ENCODE assay signal across 24 cellular contexts in genomic region chr14:50057331-50057730, GRCh38. TPM values are rescaled to one million over a fixed set of nuclear protein-coding genes. Genes with fewer than 3 reads are reported as not detected.
DNase-seq lines count a peak whose midpoint lies in the region; ATAC-seq and TF ChIP-seq lines count a peak whose summit lies in the region.
"Had no signal": no experiment of that assay in that cellular context is flagged by ENCODE, and none has a peak within 500 bp of the region (broad histone marks: within the 10 kb centered on the region; RNA-seq: fewer than 3 reads in every experiment).

No MANE protein-coding gene starts in this region.

- no peak overlapping the region for H3K23ac ChIP-seq in mesenchymal stem cell (ENCODE audit: low read length in 2 of 2)

- H3K4me2 ChIP-seq in BLaER1 treated with 17β-estradiol and CSF1 and Interleukin-3, amounts not matched to agents 10 nM and 100 nM: peak overlapping the region in 8 of 11 experiments; percentile 20 to 95 (median 82); a peak in 15 of 22 replicates
- H3K4me2 ChIP-seq in mesenchymal stem cell (ENCODE audit: low read length, poor library complexity, severe bottlenecking): no peak overlapping the region
- H3K4me2 ChIP-seq: SK-N-SH had no signal

- peak overlapping the region in 1 of 2 experiments; percentile 42 for H3K4ac ChIP-seq in mesenchymal stem cell (ENCODE audit: low read depth in 1 of 2, low read length in 2 of 2)

- H3K4me3 Mint-ChIP-seq in Caco-2 (ENCODE audit: unreplicated experiment) (no peak overlapping the region), MCF 10A (ENCODE audit: unreplicated experiment) (no peak overlapping the region)
- H3K4me3 Mint-ChIP-seq in activated T-helper 1 cell treated with anti-CD3 and anti-CD28 coated beads, Interleukin-12 subunit alpha, Interleukin-12 subunit beta, Interleukin-2, Interleukin-4 antibody, amounts not matched to agents 30 ng/mL and 10 ng/mL and 1 ng/mL, durations not matched to agents 14 hours and 24 hours and 36 hours: no peak overlapping the region
- H3K4me3 Mint-ChIP-seq: activated CD8-positive, alpha-beta T cell treated with anti-CD3 and anti-CD28 coated beads for 36 hours; mesothelial cell of epicardium had no signal

- no peaks in the 10 kb centered on the region for H3K36me3 ChIP-seq in BLaER1 treated with 17β-estradiol and CSF1 and Interleukin-3, amounts not matched to agents 10 nM and 100 nM
- H3K36me3 ChIP-seq in Caco-2 (ENCODE audit: control insufficient read depth, insufficient read depth, low read length) (no peaks in the 10 kb centered on the region), mesenchymal stem cell (ENCODE audit: control insufficient read depth in 1 of 2, insufficient read depth in 2 of 2, low read depth in 1 of 2, low read length in 2 of 2) (no peaks in the 10 kb centered on the region)
- H3K36me3 ChIP-seq: heart right ventricle, left lung, pancreas, thoracic aorta had no signal

- H3K9me3 Mint-ChIP-seq in Caco-2 (ENCODE audit: unreplicated experiment): no peaks in the 10 kb centered on the region
- H3K9me3 Mint-ChIP-seq in activated T-helper 1 cell treated with anti-CD3 and anti-CD28 coated beads, Interleukin-12 subunit alpha, Interleukin-12 subunit beta, Interleukin-2, Interleukin-4 antibody, amounts not matched to agents 30 ng/mL and 10 ng/mL and 1 ng/mL, durations not matched to agents 14 hours and 24 hours and 36 hours: no peaks in the 10 kb centered on the region
- no peaks in the 10 kb centered on the region for H3K9me3 Mint-ChIP-seq in MCF 10A (ENCODE audit: unreplicated experiment)
- H3K9me3 Mint-ChIP-seq: activated CD8-positive, alpha-beta T cell treated with anti-CD3 and anti-CD28 coated beads for 36 hours; mesothelial cell of epicardium had no signal

- H4K20me1 ChIP-seq in BLaER1 treated with 17β-estradiol and CSF1 and Interleukin-3, amounts not matched to agents 10 nM and 100 nM: no peaks in the 10 kb centered on the region

- no peak overlapping the region for H2AK5ac ChIP-seq in mesenchymal stem cell (ENCODE audit: low read length, severe bottlenecking)

- no peak overlapping the region; a peak in 2 of 22 replicates for H3K9ac ChIP-seq in BLaER1 treated with 17β-estradiol and CSF1 and Interleukin-3, amounts not matched to agents 10 nM and 100 nM
- H3K9ac ChIP-seq in mesenchymal stem cell (ENCODE audit: low read length): no peak overlapping the region
- H3K9ac ChIP-seq: SK-N-SH had no signal

- no peaks in the 10 kb centered on the region for H3K27me3 Mint-ChIP-seq in Caco-2 (ENCODE audit: insufficient read depth, unreplicated experiment)
- H3K27me3 Mint-ChIP-seq in activated T-helper 1 cell treated with anti-CD3 and anti-CD28 coated beads, Interleukin-12 subunit alpha, Interleukin-12 subunit beta, Interleukin-2, Interleukin-4 antibody, amounts not matched to agents 30 ng/mL and 10 ng/mL and 1 ng/mL, durations not matched to agents 14 hours and 24 hours and 36 hours (ENCODE audit: insufficient read depth): peaks cover 1% of the 10 kb centered on the region
- H3K27me3 Mint-ChIP-seq in MCF 10A (ENCODE audit: insufficient read depth, unreplicated experiment): no peaks in the 10 kb centered on the region
- H3K27me3 Mint-ChIP-seq: activated CD8-positive, alpha-beta T cell treated with anti-CD3 and anti-CD28 coated beads for 36 hours had no signal

- no peak overlapping the region for H2BK12ac ChIP-seq in mesenchymal stem cell (ENCODE audit: low read length in 2 of 2)

- no peaks in the 10 kb centered on the region for H3K27me3 ChIP-seq in BLaER1 treated with 17β-estradiol and CSF1 and Interleukin-3, amounts not matched to agents 10 nM and 100 nM
- H3K27me3 ChIP-seq in Caco-2 (replicated peaks; ENCODE audit: control insufficient read depth, insufficient read depth, low read length) (no peaks in the 10 kb centered on the region), mesenchymal stem cell (ENCODE audit: control insufficient read depth in 1 of 2, insufficient read depth in 1 of 2, low read length in 2 of 2) (no peaks in the 10 kb centered on the region)
- H3K27me3 ChIP-seq: heart right ventricle, left lung, pancreas had no signal

- H3K4me1 ChIP-seq in BLaER1 treated with 17β-estradiol and CSF1 and Interleukin-3, amounts not matched to agents 10 nM and 100 nM: peaks cover 32 to 88% (median 63%) of the 10 kb centered on the region in 10 experiments
- peaks cover 58% of the 10 kb centered on the region for H3K4me1 ChIP-seq in Caco-2
- peaks cover 24% of the 10 kb centered on the region for H3K4me1 ChIP-seq in mesenchymal stem cell (ENCODE audit: control insufficient read depth, insufficient read depth, low read depth, low read length)

- TF ChIP-seq CTCF in Caco-2 (IDR thresholded peaks at IDR 0.05; ENCODE audit: insufficient read depth in 1 of 2, low read depth in 1 of 2, low read length in 1 of 2, severe bottlenecking in 1 of 2, unreplicated experiment in 1 of 2) (no peak), MCF 10A (IDR thresholded peaks at IDR 0.05; ENCODE audit: unreplicated experiment) (no peak)

- CTCF ChIA-PET in Caco-2 (lab: Charles Lee) (no interaction called here), MCF 10A (lab: Yijun Ruan, JAX) (interaction anchor here (0.9 to 1.3 kb wide), 2 partner anchors 18 to 205 kb away, joined by 3 read pairs; partner anchors contain the start of gene NEMF)

- POLR2A ChIA-PET in Caco-2 (lab: Charles Lee) (no interaction called here), MCF 10A (lab: Yijun Ruan, JAX) (interaction anchor here (1.3 kb wide), 1 partner anchor 18 kb away, joined by 3 read pairs; no protein-coding TSS in a partner anchor)

- no peak overlapping the region for H4K8ac ChIP-seq in mesenchymal stem cell (ENCODE audit: low read length)

- no peak overlapping the region for H4K91ac ChIP-seq in mesenchymal stem cell (ENCODE audit: low read length)

- H3K4me1 Mint-ChIP-seq in Caco-2 (ENCODE audit: low read depth, unreplicated experiment) (peaks cover 22% of the 10 kb centered on the region), MCF 10A (ENCODE audit: insufficient read depth, unreplicated experiment) (peaks cover 2% of the 10 kb centered on the region)
- peaks cover 61% of the 10 kb centered on the region for H3K4me1 Mint-ChIP-seq in activated T-helper 1 cell treated with anti-CD3 and anti-CD28 coated beads, Interleukin-12 subunit alpha, Interleukin-12 subunit beta, Interleukin-2, Interleukin-4 antibody, amounts not matched to agents 30 ng/mL and 10 ng/mL and 1 ng/mL, durations not matched to agents 14 hours and 24 hours and 36 hours (ENCODE audit: low read depth)

- 82% methylated on average over 5 of the region's 5 CpGs for WGBS in mesenchymal stem cell

- no peaks in the 10 kb centered on the region for H3K9me3 ChIP-seq in BLaER1 treated with 17β-estradiol and CSF1 and Interleukin-3, amounts not matched to agents 10 nM and 100 nM (replicated peaks in 1 of 11)
- H3K9me3 ChIP-seq in Caco-2 (no peaks in the 10 kb centered on the region), mesenchymal stem cell (ENCODE audit: control insufficient read depth, low read length) (no peaks in the 10 kb centered on the region)
- H3K9me3 ChIP-seq: heart right ventricle, left lung, pancreas, SK-N-SH, thoracic aorta had no signal

- no peak for ATAC-seq in HG03469 (IDR thresholded peaks at IDR 0.05; ENCODE audit: unreplicated experiment)
- ATAC-seq: activated CD8-positive, alpha-beta T cell treated with anti-CD3 and anti-CD28 coated beads for 36 hours; HCT116; HepG2; left lung; pancreas had no signal

- no peak overlapping the region for H2BK120ac ChIP-seq in mesenchymal stem cell (ENCODE audit: low read depth, low read length)

- no peaks in the 10 kb centered on the region for H3K36me3 Mint-ChIP-seq in Caco-2 (ENCODE audit: insufficient read depth, unreplicated experiment)
- peaks cover 14% of the 10 kb centered on the region for H3K36me3 Mint-ChIP-seq in activated T-helper 1 cell treated with anti-CD3 and anti-CD28 coated beads, Interleukin-12 subunit alpha, Interleukin-12 subunit beta, Interleukin-2, Interleukin-4 antibody, amounts not matched to agents 30 ng/mL and 10 ng/mL and 1 ng/mL, durations not matched to agents 14 hours and 24 hours and 36 hours (ENCODE audit: low read depth)
- peaks cover 2% of the 10 kb centered on the region for H3K36me3 Mint-ChIP-seq in MCF 10A (ENCODE audit: insufficient read depth, unreplicated experiment)
- H3K36me3 Mint-ChIP-seq: mesothelial cell of epicardium had no signal

- BruUV-seq in Caco-2 (replicated peaks; lab: Mats Ljungman, UMichigan) (no TSS peak), MCF 10A (replicated peaks; lab: Mats Ljungman, UMichigan) (no TSS peak)

- H3K27ac ChIP-seq in BLaER1 treated with 17β-estradiol and CSF1 and Interleukin-3, amounts not matched to agents 10 nM and 100 nM: peak overlapping the region; percentile 4 to 67 (median 48); a peak in 16 of 22 replicates
- H3K27ac ChIP-seq in mesenchymal stem cell (ENCODE audit: low read length, poor library complexity, severe bottlenecking): no peak overlapping the region
- H3K27ac ChIP-seq: left lung, pancreas, thoracic aorta had no signal

- intact Hi-C loops in Caco-2 (cut with micrococcal nuclease; ENCODE audit: unreplicated experiment): no loop called here
- intact Hi-C loops in activated T-helper 1 cell treated with anti-CD3 and anti-CD28 coated beads, Interleukin-12 subunit alpha, Interleukin-12 subunit beta, Interleukin-2, Interleukin-4 antibody, amounts not matched to agents 30 ng/mL and 10 ng/mL and 1 ng/mL, durations not matched to agents 14 hours and 24 hours and 36 hours (cut with micrococcal nuclease): no loop called here
- intact Hi-C loops in MCF 10A (cut with micrococcal nuclease): no loop called here

- H3K18ac ChIP-seq in mesenchymal stem cell (ENCODE audit: low read depth in 1 of 2, low read length in 2 of 2): no peak overlapping the region

- no peak overlapping the region for H2BK5ac ChIP-seq in mesenchymal stem cell (ENCODE audit: low read depth, low read length, poor library complexity, severe bottlenecking)

- H3K4me3 ChIP-seq in BLaER1 treated with 17β-estradiol and CSF1 and Interleukin-3, amounts not matched to agents 10 nM and 100 nM: no peak overlapping the region
- H3K4me3 ChIP-seq in Caco-2 (ENCODE audit: low read depth, low read length) (no peak overlapping the region), mesenchymal stem cell (ENCODE audit: insufficient read depth in 1 of 2, low read depth in 1 of 2, low read length in 2 of 2) (no peak overlapping the region)
- H3K4me3 ChIP-seq: heart right ventricle, left lung, pancreas, thoracic aorta had no signal

- DNase-seq in Caco-2: no peak
- no peak for DNase-seq in activated T-helper 1 cell treated with anti-CD3 and anti-CD28 coated beads, Interleukin-12 subunit alpha, Interleukin-12 subunit beta, Interleukin-2, Interleukin-4 antibody, amounts not matched to agents 30 ng/mL and 10 ng/mL and 1 ng/mL, durations not matched to agents 14 hours and 24 hours and 36 hours (ENCODE audit: low spot score)
- no peak for DNase-seq in mesenchymal stem cell
- no peak for DNase-seq in MCF 10A (ENCODE audit: unreplicated experiment)
- no peak for DNase-seq in middle frontal gyrus (ENCODE audit: extremely low spot score, low spot score)
- DNase-seq: activated CD4-positive, CD25-positive, alpha-beta regulatory T cell; activated CD8-positive, alpha-beta T cell treated with anti-CD3 and anti-CD28 coated beads for 36 hours; activated naive CD4-positive, alpha-beta T cell treated with anti-CD3 and anti-CD28 coated beads, Interleukin-2, amount 50 U/mL, for 16 hours; cerebellar nuclear complex; heart right ventricle; left lung; NCI-H2081; NCI-H226; pancreas; right cardiac atrium; SK-N-SH; stimulated activated CD4-positive, alpha-beta T cell treated with anti-CD3 and anti-CD28 coated beads, Interleukin-4, amount 100 ng/mL, for 1 hour; stimulated activated naive CD4-positive, alpha-beta T cell had no signal

- no peak overlapping the region for H2AFZ ChIP-seq in mesenchymal stem cell (ENCODE audit: low read depth, low read length)

- H3K27ac Mint-ChIP-seq in Caco-2 (ENCODE audit: unreplicated experiment) (peak overlapping the region; percentile 74), MCF 10A (ENCODE audit: low read depth, unreplicated experiment) (no peak overlapping the region)
- peak overlapping the region; percentile 36 for H3K27ac Mint-ChIP-seq in activated T-helper 1 cell treated with anti-CD3 and anti-CD28 coated beads, Interleukin-12 subunit alpha, Interleukin-12 subunit beta, Interleukin-2, Interleukin-4 antibody, amounts not matched to agents 30 ng/mL and 10 ng/mL and 1 ng/mL, durations not matched to agents 14 hours and 24 hours and 36 hours
- H3K27ac Mint-ChIP-seq: activated CD8-positive, alpha-beta T cell treated with anti-CD3 and anti-CD28 coated beads for 36 hours; mesothelial cell of epicardium had no signal

- H2BK15ac ChIP-seq in mesenchymal stem cell (ENCODE audit: low read depth, poor library complexity, severe bottlenecking): peak overlapping the region; percentile 44

- no peaks in the 10 kb centered on the region for H3K79me1 ChIP-seq in mesenchymal stem cell (replicated peaks; ENCODE audit: low read length, poor library complexity, severe bottlenecking)

- H3K14ac ChIP-seq in mesenchymal stem cell (ENCODE audit: low read length in 2 of 2): no peak overlapping the region

RNA-seq across cellular contexts. Expression of gene VCPKMT, which starts 59.0 kb away (rescaled TPM):
- total RNA-seq in Caco-2 (2022) (9.7 TPM in 2 replicates), MCF 10A (2022) (7.2 and 10.4 TPM in 2 replicates)
- 12.3 and 15.2 TPM in 2 replicates for total RNA-seq in activated T-helper 1 cell treated with anti-CD3 and anti-CD28 coated beads, Interleukin-12 subunit alpha, Interleukin-12 subunit beta, Interleukin-2, Interleukin-4 antibody, amounts not matched to agents 30 ng/mL and 10 ng/mL and 1 ng/mL, durations not matched to agents 14 hours and 24 hours and 36 hours
- polyA plus RNA-seq in mesenchymal stem cell (2013, experiment 1 of 2): 6.8 TPM
- 6.8 TPM for polyA plus RNA-seq in mesenchymal stem cell (2013, experiment 2 of 2)
